ENCODE assay signal across 8 cellular contexts in the genomic region with DNA sequence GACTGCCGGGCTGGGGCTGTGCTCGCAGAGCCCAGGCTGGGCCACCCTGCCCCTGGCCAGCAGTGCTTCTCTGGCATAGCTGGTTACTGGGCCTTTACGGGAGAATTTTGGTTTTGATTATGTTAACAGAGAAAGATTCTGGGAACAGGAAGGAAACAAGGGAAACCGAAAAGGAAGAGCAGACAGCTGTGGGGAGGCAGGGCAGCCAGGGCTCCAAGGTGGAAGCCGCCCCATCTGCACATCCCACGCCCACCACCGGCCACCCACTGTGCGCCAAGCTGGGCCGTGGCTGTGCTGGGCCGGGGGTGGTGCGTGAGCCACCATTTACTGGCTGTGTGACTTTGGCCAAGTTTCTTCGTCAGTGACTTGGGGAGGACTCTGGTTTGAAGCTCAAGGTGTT. TPM values are rescaled to one million over a fixed set of nuclear protein-coding genes. Genes with fewer than 3 reads are reported as not detected.
A peak's percentile ranks its signal among the peaks of the same experiment; 100 is the strongest.
DNase-seq lines count a peak whose midpoint lies in the region; ATAC-seq and TF ChIP-seq lines count a peak whose summit lies in the region.

No MANE protein-coding gene starts in this region.

- peaks cover 9% of the 10 kb centered on the region; the same call in 1 of the 2 replicates for H3F3A ChIP-seq in GM23248 (ENCODE audit: insufficient read depth)

- DNase-seq in AG04449 (ENCODE audit: low read depth, low spot score) (no peak), GM23248 (peak; percentile 36), memory B cell (ENCODE audit: low spot score in 2 of 2) (no peak), AML-193 (lab: John Stamatoyannopoulos, UW) (no peak), NCI-H187 (lab: John Stamatoyannopoulos, UW) (no peak)

- H3K36me3 ChIP-seq in GM23248 (ENCODE audit: low read depth) = no peaks in the 10 kb centered on the region

- peak overlapping the region; percentile 75 for H3K4me2 ChIP-seq in GM23248 (ENCODE audit: unreplicated experiment)

- POLR2A ChIA-PET in AG04449 (lab: Yijun Ruan, JAX) = no interaction called here

- no peaks in the 10 kb centered on the region for H3K9me3 ChIP-seq in GM23248 (ENCODE audit: low read depth)

- in situ Hi-C loops in GM23248 (cut with MboI) = no loop called here

- no peaks in the 10 kb centered on the region for H4K20me1 ChIP-seq in GM23248 (ENCODE audit: insufficient read depth)

- H3K4me1 Mint-ChIP-seq in activated naive CD4-positive, alpha-beta T cell treated with anti-CD3 and anti-CD28 coated beads, Interleukin-2, amount 50 U/mL, for 24 hours = peaks cover 58% of the 10 kb centered on the region
- peaks cover 60% of the 10 kb centered on the region for H3K4me1 Mint-ChIP-seq in memory B cell

- H3K27me3 Mint-ChIP-seq in activated naive CD4-positive, alpha-beta T cell treated with anti-CD3 and anti-CD28 coated beads, Interleukin-2, amount 50 U/mL, for 24 hours = no peaks in the 10 kb centered on the region
- no peaks in the 10 kb centered on the region for H3K27me3 Mint-ChIP-seq in memory B cell

- peak overlapping the region; percentile 41 for H3K4me3 ChIP-seq in AG04449 (ENCODE audit: low read depth, low read length)
- H3K4me3 ChIP-seq in GM23248 = peak overlapping the region; percentile 45; the same call in 1 of the 2 replicates

- peaks cover 80% of the 10 kb centered on the region for H3K79me2 ChIP-seq in GM23248 (ENCODE audit: insufficient read depth)

- no peaks in the 10 kb centered on the region for H3K9me3 Mint-ChIP-seq in activated naive CD4-positive, alpha-beta T cell treated with anti-CD3 and anti-CD28 coated beads, Interleukin-2, amount 50 U/mL, for 24 hours
- no peaks in the 10 kb centered on the region for H3K9me3 Mint-ChIP-seq in memory B cell

- WGBS in GM23248 (ENCODE audit: low coverage in 1 of 2, low lambda C conversion rate in 2 of 2, missing lambda C conversion rate in 2 of 2), 2 experiments = 25 to 31% methylated on average over 12 of the region's 12 CpGs

- no peak overlapping the region for H2AFZ ChIP-seq in GM23248

- peaks cover 11% of the 10 kb centered on the region for H3K4me1 ChIP-seq in GM23248 (ENCODE audit: insufficient read depth)

- H3K36me3 Mint-ChIP-seq in activated naive CD4-positive, alpha-beta T cell treated with anti-CD3 and anti-CD28 coated beads, Interleukin-2, amount 50 U/mL, for 24 hours = peaks cover 6% of the 10 kb centered on the region
- no peaks in the 10 kb centered on the region for H3K36me3 Mint-ChIP-seq in memory B cell

- TF ChIP-seq CTCF in AG04449 (IDR thresholded peaks at IDR 0.05; ENCODE audit: insufficient read depth, low read length, missing control alignments) = no peak

- H3K27ac Mint-ChIP-seq in activated naive CD4-positive, alpha-beta T cell treated with anti-CD3 and anti-CD28 coated beads, Interleukin-2, amount 50 U/mL, for 24 hours = peak overlapping the region; percentile 99
- peak overlapping the region; percentile 89 for H3K27ac Mint-ChIP-seq in memory B cell

- CTCF ChIA-PET in AG04449 (lab: Yijun Ruan, JAX) = no interaction called here

- peak overlapping the region; percentile 2; the same call in 1 of the 2 replicates for H3K27ac ChIP-seq in GM23248

- ATAC-seq in memory B cell (ENCODE audit: low read depth) (no peak), HG03196 (IDR thresholded peaks at IDR 0.05; ENCODE audit: unreplicated experiment) (no peak), esophagus mucosa (no peak)

- H3K27me3 ChIP-seq in GM23248 (replicated peaks; ENCODE audit: insufficient read depth) = no peaks in the 10 kb centered on the region

- H3K9me2 ChIP-seq in GM23248 (ENCODE audit: insufficient read depth) = no peaks in the 10 kb centered on the region

- peak overlapping the region; percentile 95 for H3K4me3 Mint-ChIP-seq in activated naive CD4-positive, alpha-beta T cell treated with anti-CD3 and anti-CD28 coated beads, Interleukin-2, amount 50 U/mL, for 24 hours
- H3K4me3 Mint-ChIP-seq in memory B cell = peak overlapping the region; percentile 93

- H3K9ac ChIP-seq in GM23248 = peak overlapping the region; percentile 53; the same call in 1 of the 2 replicates

RNA-seq across cellular contexts. Expression of a gene that starts 20.1 kb away (rescaled TPM):
- total RNA-seq in GM23248 (2014; rRNA removed; shearing (Covaris generic)) = 31.2 and 46.3 TPM in 2 replicates
- 19.1 and 20.9 TPM in 2 replicates for polyA plus RNA-seq in GM23248 (2016; fragmentation: Nextera tagmentation; extraction: Ambion mirVana)
- 32.6 TPM for total RNA-seq in esophagus mucosa

RNA-seq across cellular contexts. Expression of a gene that starts 30.7 kb away (rescaled TPM):
- 188 and 219 TPM in 2 replicates for total RNA-seq in GM23248 (2014; rRNA removed; shearing (Covaris generic))
- polyA plus RNA-seq in GM23248 (2016; fragmentation: Nextera tagmentation; extraction: Ambion mirVana) = 175 and 181 TPM in 2 replicates
- total RNA-seq in esophagus mucosa = 133 TPM

RNA-seq across cellular contexts. Expression of a gene that starts 56.8 kb away (rescaled TPM):
- 55.2 and 64.6 TPM in 2 replicates for total RNA-seq in GM23248 (2014; rRNA removed; shearing (Covaris generic))
- polyA plus RNA-seq in GM23248 (2016; fragmentation: Nextera tagmentation; extraction: Ambion mirVana) = 40.6 and 41.0 TPM in 2 replicates
- total RNA-seq in esophagus mucosa = 25.1 TPM
